ENCODE assay signal across 1 cellular context in genomic region chr11:118002010-118002540, GRCh38.
TF ChIP-seq lines count a peak whose summit lies in the region.

No MANE protein-coding gene starts in this region.

TF ChIP-seq in K562, 482 proteins besides CTCF, POLR2A, EP300 and RAD21 (continued from another document and continues in another):
- TF ChIP-seq CEBPG (CRISPR knock-in tag; IDR thresholded peaks at IDR 0.05) (no peak), CEBPG (tag; conservative IDR thresholded peaks at IDR 0.05 in 1 of 2, IDR thresholded peaks at IDR 0.05 in 1 of 2) (peak; percentile 56 to 65; a peak in 3 of 4 replicates), ZNF644 (tag; IDR thresholded peaks at IDR 0.05; ENCODE audit: low read depth) (peak; percentile 84), POU5F1 (IDR thresholded peaks at IDR 0.05; ENCODE audit: borderline replicate concordance, low read depth, low read length, partially characterized antibody) (no peak), MAZ (CRISPR knock-in tag; conservative IDR thresholded peaks at IDR 0.05 in 1 of 2, IDR thresholded peaks at IDR 0.05 in 1 of 2) (peak; percentile 43 to 73), RFX7 (CRISPR knock-in tag; IDR thresholded peaks at IDR 0.05) (peak; percentile 75; the same call in 1 of the 2 replicates), ZFP91 (CRISPR knock-in tag; IDR thresholded peaks at IDR 0.05) (no peak), ZNF311 (CRISPR knock-in tag; IDR thresholded peaks at IDR 0.05) (peak; percentile 81; the same call in 1 of the 2 replicates), ZNF175 (CRISPR knock-in tag; IDR thresholded peaks at IDR 0.05; ENCODE audit: low read depth) (peak; percentile 96), EZH2 (IDR thresholded peaks at IDR 0.05; ENCODE audit: borderline replicate concordance, low read depth, low read length) (no peak), SIRT6 (IDR thresholded peaks at IDR 0.05; ENCODE audit: low read depth, low read length) (no peak), MXI1 (IDR thresholded peaks at IDR 0.05; ENCODE audit: low read depth, low read length) (no peak), ERF (CRISPR knock-in tag; IDR thresholded peaks at IDR 0.05) (peak; percentile 76), ZFX (CRISPR knock-in tag; IDR thresholded peaks at IDR 0.05) (no peak; the same call in 1 of the 2 replicates), ZBTB8A (IDR thresholded peaks at IDR 0.05; ENCODE audit: partially characterized antibody) (no peak), PATZ1 (CRISPR knock-in tag; IDR thresholded peaks at IDR 0.05; ENCODE audit: borderline replicate concordance) (peak; percentile 88), TAF9B (IDR thresholded peaks at IDR 0.05; ENCODE audit: partially characterized antibody) (peak; percentile 31), PRMT5 (CRISPR knock-in tag; IDR thresholded peaks at IDR 0.05) (no peak), HMGN3 (IDR thresholded peaks at IDR 0.05; ENCODE audit: borderline replicate concordance, extremely low read depth, insufficient read length, low read depth, low read length) (no peak), ADNP (tag; IDR thresholded peaks at IDR 0.05) (no peak), PHB2 (IDR thresholded peaks at IDR 0.05; ENCODE audit: low read depth) (no peak), ZC3H4 (CRISPR knock-in tag; IDR thresholded peaks at IDR 0.05; ENCODE audit: borderline replicate concordance) (no peak), ZNF444 (CRISPR knock-in tag; IDR thresholded peaks at IDR 0.05) (peak; percentile 65; the same call in 1 of the 2 replicates), ZNF140 (CRISPR knock-in tag; IDR thresholded peaks at IDR 0.05) (no peak), FUS (optimal IDR thresholded peaks at IDR 0.05; ENCODE audit: low read depth, low read length) (no peak), ZNF695 (CRISPR knock-in tag; IDR thresholded peaks at IDR 0.05) (no peak), ZNF217 (CRISPR knock-in tag; IDR thresholded peaks at IDR 0.05) (no peak), SNAPC5 (CRISPR knock-in tag; IDR thresholded peaks at IDR 0.05) (0 out of 2 replicates have a peak, but pooled peaks have one; percentile 12), CBFA2T3 (IDR thresholded peaks at IDR 0.05) (peak; percentile 36; the same call in 1 of the 2 replicates), HDAC8 (tag; IDR thresholded peaks at IDR 0.05) (no peak), ARNT (IDR thresholded peaks at IDR 0.05) (peak in 1 of 2 experiments; percentile 43; a peak in 1 of 4 replicates), ETV1 (tag; conservative IDR thresholded peaks at IDR 0.05; ENCODE audit: low read depth) (peak; percentile 73), RERE (CRISPR knock-in tag; IDR thresholded peaks at IDR 0.05; ENCODE audit: borderline replicate concordance) (no peak)
- TF ChIP-seq, protein P1, sequence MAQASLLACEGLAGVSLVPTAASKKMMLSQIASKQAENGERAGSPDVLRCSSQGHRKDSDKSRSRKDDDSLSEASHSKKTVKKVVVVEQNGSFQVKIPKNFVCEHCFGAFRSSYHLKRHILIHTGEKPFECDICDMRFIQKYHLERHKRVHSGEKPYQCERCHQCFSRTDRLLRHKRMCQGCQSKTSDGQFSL (CRISPR knock-in tag; IDR thresholded peaks at IDR 0.05): no peak
- TF ChIP-seq, protein P1 (tag; IDR thresholded peaks at IDR 0.05): peak in 1 of 2 experiments; percentile 87; a peak in 2 of 4 replicates
- TF ChIP-seq, protein P2, sequence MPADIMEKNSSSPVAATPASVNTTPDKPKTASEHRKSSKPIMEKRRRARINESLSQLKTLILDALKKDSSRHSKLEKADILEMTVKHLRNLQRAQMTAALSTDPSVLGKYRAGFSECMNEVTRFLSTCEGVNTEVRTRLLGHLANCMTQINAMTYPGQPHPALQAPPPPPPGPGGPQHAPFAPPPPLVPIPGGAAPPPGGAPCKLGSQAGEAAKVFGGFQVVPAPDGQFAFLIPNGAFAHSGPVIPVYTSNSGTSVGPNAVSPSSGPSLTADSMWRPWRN (IDR thresholded peaks at IDR 0.05; ENCODE audit: low read depth): no peak
- TF ChIP-seq, protein P3, sequence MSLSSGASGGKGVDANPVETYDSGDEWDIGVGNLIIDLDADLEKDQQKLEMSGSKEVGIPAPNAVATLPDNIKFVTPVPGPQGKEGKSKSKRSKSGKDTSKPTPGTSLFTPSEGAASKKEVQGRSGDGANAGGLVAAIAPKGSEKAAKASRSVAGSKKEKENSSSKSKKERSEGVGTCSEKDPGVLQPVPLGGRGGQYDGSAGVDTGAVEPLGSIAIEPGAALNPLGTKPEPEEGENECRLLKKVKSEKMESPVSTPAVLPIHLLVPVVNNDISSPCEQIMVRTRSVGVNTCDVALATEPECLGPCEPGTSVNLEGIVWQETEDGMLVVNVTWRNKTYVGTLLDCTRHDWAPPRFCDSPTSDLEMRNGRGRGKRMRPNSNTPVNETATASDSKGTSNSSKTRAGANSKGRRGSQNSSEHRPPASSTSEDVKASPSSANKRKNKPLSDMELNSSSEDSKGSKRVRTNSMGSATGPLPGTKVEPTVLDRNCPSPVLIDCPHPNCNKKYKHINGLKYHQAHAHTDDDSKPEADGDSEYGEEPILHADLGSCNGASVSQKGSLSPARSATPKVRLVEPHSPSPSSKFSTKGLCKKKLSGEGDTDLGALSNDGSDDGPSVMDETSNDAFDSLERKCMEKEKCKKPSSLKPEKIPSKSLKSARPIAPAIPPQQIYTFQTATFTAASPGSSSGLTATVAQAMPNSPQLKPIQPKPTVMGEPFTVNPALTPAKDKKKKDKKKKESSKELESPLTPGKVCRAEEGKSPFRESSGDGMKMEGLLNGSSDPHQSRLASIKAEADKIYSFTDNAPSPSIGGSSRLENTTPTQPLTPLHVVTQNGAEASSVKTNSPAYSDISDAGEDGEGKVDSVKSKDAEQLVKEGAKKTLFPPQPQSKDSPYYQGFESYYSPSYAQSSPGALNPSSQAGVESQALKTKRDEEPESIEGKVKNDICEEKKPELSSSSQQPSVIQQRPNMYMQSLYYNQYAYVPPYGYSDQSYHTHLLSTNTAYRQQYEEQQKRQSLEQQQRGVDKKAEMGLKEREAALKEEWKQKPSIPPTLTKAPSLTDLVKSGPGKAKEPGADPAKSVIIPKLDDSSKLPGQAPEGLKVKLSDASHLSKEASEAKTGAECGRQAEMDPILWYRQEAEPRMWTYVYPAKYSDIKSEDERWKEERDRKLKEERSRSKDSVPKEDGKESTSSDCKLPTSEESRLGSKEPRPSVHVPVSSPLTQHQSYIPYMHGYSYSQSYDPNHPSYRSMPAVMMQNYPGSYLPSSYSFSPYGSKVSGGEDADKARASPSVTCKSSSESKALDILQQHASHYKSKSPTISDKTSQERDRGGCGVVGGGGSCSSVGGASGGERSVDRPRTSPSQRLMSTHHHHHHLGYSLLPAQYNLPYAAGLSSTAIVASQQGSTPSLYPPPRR (CRISPR knock-in tag; IDR thresholded peaks at IDR 0.05; ENCODE audit: borderline replicate concordance): no peak
- TF ChIP-seq, protein P4, sequence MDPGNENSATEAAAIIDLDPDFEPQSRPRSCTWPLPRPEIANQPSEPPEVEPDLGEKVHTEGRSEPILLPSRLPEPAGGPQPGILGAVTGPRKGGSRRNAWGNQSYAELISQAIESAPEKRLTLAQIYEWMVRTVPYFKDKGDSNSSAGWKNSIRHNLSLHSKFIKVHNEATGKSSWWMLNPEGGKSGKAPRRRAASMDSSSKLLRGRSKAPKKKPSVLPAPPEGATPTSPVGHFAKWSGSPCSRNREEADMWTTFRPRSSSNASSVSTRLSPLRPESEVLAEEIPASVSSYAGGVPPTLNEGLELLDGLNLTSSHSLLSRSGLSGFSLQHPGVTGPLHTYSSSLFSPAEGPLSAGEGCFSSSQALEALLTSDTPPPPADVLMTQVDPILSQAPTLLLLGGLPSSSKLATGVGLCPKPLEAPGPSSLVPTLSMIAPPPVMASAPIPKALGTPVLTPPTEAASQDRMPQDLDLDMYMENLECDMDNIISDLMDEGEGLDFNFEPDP (CRISPR knock-in tag; IDR thresholded peaks at IDR 0.05): peak; percentile 7; the same call in 1 of the 2 replicates
- TF ChIP-seq, protein P5, sequence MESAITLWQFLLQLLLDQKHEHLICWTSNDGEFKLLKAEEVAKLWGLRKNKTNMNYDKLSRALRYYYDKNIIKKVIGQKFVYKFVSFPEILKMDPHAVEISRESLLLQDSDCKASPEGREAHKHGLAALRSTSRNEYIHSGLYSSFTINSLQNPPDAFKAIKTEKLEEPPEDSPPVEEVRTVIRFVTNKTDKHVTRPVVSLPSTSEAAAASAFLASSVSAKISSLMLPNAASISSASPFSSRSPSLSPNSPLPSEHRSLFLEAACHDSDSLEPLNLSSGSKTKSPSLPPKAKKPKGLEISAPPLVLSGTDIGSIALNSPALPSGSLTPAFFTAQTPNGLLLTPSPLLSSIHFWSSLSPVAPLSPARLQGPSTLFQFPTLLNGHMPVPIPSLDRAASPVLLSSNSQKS (CRISPR knock-in tag; IDR thresholded peaks at IDR 0.05): no peak
